In genomic region chr10:72980348-72980747, GRCh38 we compare ENCODE assay signal across 29 cellular contexts. TPM values are rescaled to one million over a fixed set of nuclear protein-coding genes. Genes with fewer than 3 reads are reported as not detected.
"Had no signal": no experiment of that assay in that cellular context is flagged by ENCODE, and none has a peak within 500 bp of the region (broad histone marks: within the 10 kb centered on the region; RNA-seq: fewer than 3 reads in every experiment).

No MANE protein-coding gene starts in this region.

- H3K27ac Mint-ChIP-seq: activated CD4-positive, alpha-beta memory T cell treated with anti-CD3 and anti-CD28 coated beads, Interleukin-2, amount 10 ng/mL, durations not matched to agents 7 days and 5 days; activated CD4-positive, alpha-beta T cell treated with anti-CD3 and anti-CD28 coated beads, Interleukin-2, amount 10 ng/mL, durations not matched to agents 7 days and 5 days; activated naive CD4-positive, alpha-beta T cell treated with anti-CD3 and anti-CD28 coated beads for 36 hours; activated naive CD8-positive, alpha-beta T cell; activated T-helper 17 cell treated with anti-CD3 and anti-CD28 coated beads, Interleukin-2, amount 50 U/mL, for 72 hours; brain; T-cell had no signal

- H3K4me3 Mint-ChIP-seq: activated CD4-positive, alpha-beta memory T cell treated with anti-CD3 and anti-CD28 coated beads, Interleukin-2, amount 10 ng/mL, durations not matched to agents 7 days and 5 days; activated CD4-positive, alpha-beta T cell treated with anti-CD3 and anti-CD28 coated beads, Interleukin-2, amount 10 ng/mL, durations not matched to agents 7 days and 5 days; activated naive CD4-positive, alpha-beta T cell treated with anti-CD3 and anti-CD28 coated beads for 36 hours; activated naive CD8-positive, alpha-beta T cell; activated T-helper 17 cell treated with anti-CD3 and anti-CD28 coated beads, Interleukin-2, amount 50 U/mL, for 72 hours; brain; T-cell had no signal

- H3K4me1 Mint-ChIP-seq: activated CD4-positive, alpha-beta memory T cell treated with anti-CD3 and anti-CD28 coated beads, Interleukin-2, amount 10 ng/mL, durations not matched to agents 7 days and 5 days; activated CD4-positive, alpha-beta T cell treated with anti-CD3 and anti-CD28 coated beads, Interleukin-2, amount 10 ng/mL, durations not matched to agents 7 days and 5 days; activated T-helper 17 cell treated with anti-CD3 and anti-CD28 coated beads, Interleukin-2, amount 50 U/mL, for 72 hours; brain; T-cell had no signal

- H3K27ac ChIP-seq: SK-N-MC, VCaP had no signal

- ATAC-seq: activated T-helper 17 cell treated with anti-CD3 and anti-CD28 coated beads, Interleukin-2, amount 50 U/mL, for 72 hours; Panc1; T-cell had no signal

- FAIRE-seq: astrocyte had no signal

- DNase-seq: activated CD4-positive, alpha-beta memory T cell treated with anti-CD3 and anti-CD28 coated beads, Interleukin-2, amount 10 ng/mL, durations not matched to agents 7 days and 5 days; activated CD4-positive, alpha-beta T cell treated with anti-CD3 and anti-CD28 coated beads, Interleukin-2, amount 10 ng/mL, durations not matched to agents 7 days and 5 days; activated CD4-positive, CD25-positive, alpha-beta regulatory T cell; activated gamma-delta T cell; activated naive CD4-positive, alpha-beta T cell treated with anti-CD3 and anti-CD28 coated beads for 36 hours; activated T-cell treated with anti-CD3 and anti-CD28 coated beads for 4 hours; activated T-cell treated with anti-CD3 and anti-CD28 coated beads, Interleukin-2, amount 50 U/mL, for 48 hours; amygdala; NCI-H1105 treated with DMSO at 0.1 percent for 48 hours; NCI-H1436 treated with DMSO at 0.1 percent for 48 hours; NCI-H187 treated with DMSO at 0.1 percent for 48 hours; NCI-H2171; NCI-H2227 treated with DMSO at 0.1 percent for 48 hours; NCI-H446 treated with DMSO at 0.1 percent for 48 hours; NCI-H524 treated with DMSO at 0.1 percent for 48 hours; NCI-H774; OCI-M1; RPMI8226; T-cell had no signal

- H3K4me3 ChIP-seq: SK-N-MC had no signal

RNA-seq across cellular contexts. Expression of gene PLA2G12B, which starts 25.7 kb away (rescaled TPM):
- total RNA-seq: activated CD4-positive, alpha-beta memory T cell treated with anti-CD3 and anti-CD28 coated beads, Interleukin-2, amount 10 ng/mL, durations not matched to agents 7 days and 5 days; activated CD4-positive, alpha-beta T cell treated with anti-CD3 and anti-CD28 coated beads, Interleukin-2, amount 10 ng/mL, durations not matched to agents 7 days and 5 days; activated CD8-positive, alpha-beta memory T cell treated with anti-CD3 and anti-CD28 coated beads for 36 hours; activated naive CD4-positive, alpha-beta T cell treated with anti-CD3 and anti-CD28 coated beads for 36 hours; activated T-helper 17 cell treated with anti-CD3 and anti-CD28 coated beads, Interleukin-2, amount 50 U/mL, for 72 hours; astrocyte; cardiac septum; T-cell; T-helper 2 cell treated with Interferon-gamma antibody and Interleukin-4, amounts not matched to agents 100 ng/mL and 5 ng/mL, for 36 hours had no signal
